In the genomic region with DNA sequence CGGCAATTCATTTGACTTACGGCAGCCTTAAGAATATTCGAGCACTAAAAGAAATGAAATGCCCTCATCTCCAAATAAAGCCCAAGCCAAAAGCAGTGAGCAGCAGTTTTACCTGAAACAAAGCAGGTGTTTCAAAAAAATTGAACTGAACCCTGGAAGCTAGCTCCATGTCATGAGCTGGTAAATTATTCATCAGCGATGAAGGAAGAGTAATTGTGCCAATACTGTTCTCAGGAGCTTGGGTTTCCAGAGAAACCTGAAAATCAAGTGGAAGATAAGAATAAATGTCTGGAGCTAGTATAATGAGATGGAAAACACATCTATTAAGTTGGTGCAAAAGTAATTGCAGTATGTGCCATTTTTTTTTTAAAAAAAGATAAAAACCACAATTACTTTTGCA, we compare ENCODE assay signal across 11 cellular contexts.
"Had no signal": no experiment of that assay in that cellular context is flagged by ENCODE, and none has a peak within 500 bp of the region (broad histone marks: within the 10 kb centered on the region; RNA-seq: fewer than 3 reads in every experiment).

No MANE protein-coding gene starts in this region.

- H3K4me3 ChIP-seq: GM23248, GM23338, HAP-1 had no signal

- DNase-seq: GM23248, GOT3, H7, H9, HCEC 1CT, HFFc6 had no signal

- H3K27ac ChIP-seq: GM23248 had no signal

- ATAC-seq: GM23338, HCT116 had no signal

- H3K9me3 ChIP-seq: HAP-1 had no signal

- H3K4me1 ChIP-seq: HAP-1 had no signal

- H3K36me3 ChIP-seq: HAP-1 had no signal

- FAIRE-seq: H1, H54 had no signal

- H3K9ac ChIP-seq: GM23248 had no signal
